ENCODE assay signal across 23 cellular contexts in the genomic region with DNA sequence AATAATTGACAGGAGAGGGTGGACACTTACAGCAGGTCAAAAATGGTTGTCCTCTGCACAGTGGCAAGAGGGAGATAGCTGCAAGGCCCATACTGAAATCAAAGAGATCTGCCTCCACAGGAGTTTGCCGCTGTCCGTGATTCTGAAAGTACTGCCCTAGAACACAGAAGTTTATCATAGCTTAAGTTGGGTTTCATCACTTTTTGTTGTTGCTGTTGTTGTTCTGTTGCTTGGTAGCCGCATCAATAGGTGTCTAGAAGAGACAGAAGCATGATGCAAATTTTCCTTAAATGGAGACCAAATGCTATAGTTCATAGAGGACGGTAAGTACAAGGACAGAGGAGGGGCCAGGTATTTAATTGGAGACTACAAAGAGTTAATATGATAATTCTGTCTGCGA.
"Had no signal": no experiment of that assay in that cellular context is flagged by ENCODE, and none has a peak within 500 bp of the region (broad histone marks: within the 10 kb centered on the region; RNA-seq: fewer than 3 reads in every experiment).

No MANE protein-coding gene starts in this region.

- H3K27ac ChIP-seq: colonic mucosa, coronary artery, dorsolateral prefrontal cortex, epithelial cell of prostate, esophagus muscularis mucosa, esophagus squamous epithelium, foreskin keratinocyte, gastrocnemius medialis, gastroesophageal sphincter, heart left ventricle, heart right ventricle had no signal

- H3K36me3 ChIP-seq: colonic mucosa, esophagus muscularis mucosa, esophagus squamous epithelium, gastrocnemius medialis, gastroesophageal sphincter, heart left ventricle, heart right ventricle had no signal

- DNase-seq: colonic mucosa; cortex of kidney; dermis blood vessel endothelial cell; dorsolateral prefrontal cortex; effector CD4-positive, alpha-beta T cell; effector CD8-positive, alpha-beta T cell; effector memory CD4-positive, alpha-beta T cell; effector memory CD8-positive, alpha-beta T cell; endodermal cell; erythroblast; esophagus squamous epithelium; foreskin fibroblast; foreskin keratinocyte; gastrocnemius medialis; glutamatergic neuron; heart left ventricle; heart right ventricle had no signal

- H3K9me3 ChIP-seq: colonic mucosa, esophagus muscularis mucosa, esophagus squamous epithelium, gastrocnemius medialis, gastroesophageal sphincter, heart left ventricle, heart right ventricle had no signal

- H3K4me1 ChIP-seq: colonic mucosa, esophagus muscularis mucosa, esophagus squamous epithelium, foreskin keratinocyte, gastrocnemius medialis, gastroesophageal sphincter, heart left ventricle, heart right ventricle had no signal

- H3K9me3 Mint-ChIP-seq: dendritic cell treated with granulocyte-macrophage colony-stimulating factor and Interleukin-4, amounts not matched to agents 40 ng/mL and 50 ng/mL, for 4 days; effector memory CD8-positive, alpha-beta T cell; endodermal cell had no signal

- H3K4me3 Mint-ChIP-seq: dendritic cell treated with granulocyte-macrophage colony-stimulating factor and Interleukin-4, amounts not matched to agents 40 ng/mL and 50 ng/mL, for 4 days; effector memory CD8-positive, alpha-beta T cell; endodermal cell had no signal

- H3K4me3 ChIP-seq: colonic mucosa, coronary artery, dorsolateral prefrontal cortex, esophagus muscularis mucosa, esophagus squamous epithelium, gastrocnemius medialis, gastroesophageal sphincter, heart left ventricle, heart right ventricle had no signal

- H3K27ac Mint-ChIP-seq: dendritic cell treated with granulocyte-macrophage colony-stimulating factor and Interleukin-4, amounts not matched to agents 40 ng/mL and 50 ng/mL, for 4 days; effector memory CD8-positive, alpha-beta T cell; endodermal cell had no signal

- H3K27me3 ChIP-seq: colonic mucosa, dorsolateral prefrontal cortex, esophagus muscularis mucosa, esophagus squamous epithelium, gastrocnemius medialis, gastroesophageal sphincter, heart left ventricle, heart right ventricle had no signal

- ATAC-seq: effector memory CD8-positive, alpha-beta T cell; esophagus mucosa; foreskin keratinocyte; gastrocnemius medialis; gastroesophageal sphincter; heart left ventricle; heart right ventricle had no signal
